In genomic region chr10:133309111-133309719, GRCh38 we compare ENCODE assay signal across 8 cellular contexts. TPM values are rescaled to one million over a fixed set of nuclear protein-coding genes. Genes with fewer than 3 reads are reported as not detected.
DNase-seq lines count a peak whose midpoint lies in the region; ATAC-seq and TF ChIP-seq lines count a peak whose summit lies in the region.

No MANE protein-coding gene starts in this region.

- DNase-seq in A673 (ENCODE audit: low spot score) (peak; percentile 86), NCI-H2227 (lab: John Stamatoyannopoulos, UW; ENCODE audit: unreplicated experiment) (peak; percentile 89), cerebellum (ENCODE audit: low spot score) (peak; percentile 99), kidney glomerular epithelial cell (lab: John Stamatoyannopoulos, UW) (peak; percentile 65)
- peak; percentile 85 for DNase-seq in activated CD4-positive, alpha-beta T cell treated with anti-CD3 and anti-CD28 coated beads for 1 hour
- peak; percentile 93 to 94 for DNase-seq in stimulated activated CD4-positive, alpha-beta T cell treated with anti-CD3 and anti-CD28 coated beads, Interleukin-1b, Interleukin-23, amount 100 ng/mL, for 1 hour (ENCODE audit: low read depth in 2 of 2)

- ATAC-seq in GM18861 (IDR thresholded peaks at IDR 0.05; ENCODE audit: unreplicated experiment) (peak; percentile 59), HG03097 (IDR thresholded peaks at IDR 0.05; ENCODE audit: low FRiP score, unreplicated experiment) (peak; percentile 67)

- BruUV-seq in A673 (replicated peaks; lab: Mats Ljungman, UMichigan) = no TSS peak

- H3K9me3 ChIP-seq in A673 (ENCODE audit: low read depth, low read length, poor library complexity, severe bottlenecking) = no peaks in the 10 kb centered on the region

- no peak for TF ChIP-seq CTCF in A673 (conservative IDR thresholded peaks at IDR 0.05; ENCODE audit: low read depth, low read length)

- H3K27me3 ChIP-seq in A673 (replicated peaks; ENCODE audit: insufficient read depth, low read depth, low read length, poor library complexity) = no peaks in the 10 kb centered on the region

- H3K4me1 ChIP-seq in A673 (ENCODE audit: insufficient read depth, low read length, poor library complexity, severe bottlenecking) = peaks cover 3% of the 10 kb centered on the region

- CTCF ChIA-PET in A673 (lab: Charles Lee) = no interaction called here

- H3K27ac ChIP-seq in A673 (ENCODE audit: low read depth, low read length, poor library complexity, severe bottlenecking) = peak overlapping the region; percentile 95

- POLR2A ChIA-PET in A673 (lab: Charles Lee; ENCODE audit: low non-redundant PET) = no interaction called here

- H3K4me3 ChIP-seq in A673 (ENCODE audit: low read depth, low read length, poor library complexity, severe bottlenecking) = peak overlapping the region; percentile 100

- intact Hi-C loops in A673 (cut with micrococcal nuclease; ENCODE audit: unreplicated experiment) = no loop called here

- H3K36me3 ChIP-seq in A673 (ENCODE audit: insufficient read depth, low read length, poor library complexity, severe bottlenecking) = peaks cover 14% of the 10 kb centered on the region

RNA-seq across cellular contexts. Expression of gene ZNF511, which starts 0.5 kb away (rescaled TPM):
- 51.8 and 61.4 TPM in 2 replicates for total RNA-seq in A673 (2021)
- total RNA-seq in cerebellum = 8.9 TPM

RNA-seq across cellular contexts. Expression of gene TUBGCP2, which starts 0.5 kb away (rescaled TPM):
- total RNA-seq in A673 (2021) (72.7 and 75.1 TPM in 2 replicates), cerebellum (37.8 TPM)

RNA-seq across cellular contexts. Expression of gene CALY, which starts 27.5 kb away (rescaled TPM):
- total RNA-seq in A673 (2021) = 0.57 TPM in 1 of 2 replicates, not detected in the other
- 6.6 TPM for total RNA-seq in cerebellum

RNA-seq across cellular contexts. Expression of gene ADAM8, which starts 32.5 kb away (rescaled TPM):
- total RNA-seq in A673 (2021) (1.0 and 1.2 TPM in 2 replicates), cerebellum (1.6 TPM)

RNA-seq across cellular contexts. Expression of gene PRAP1, which starts 38.0 kb away (rescaled TPM):
- not detected in 2 replicates for total RNA-seq in A673 (2021)
- total RNA-seq in cerebellum = not detected

Comparison
In these comparisons a context has a peak if more than half of its experiments do, and no peak if none do; other contexts are left out.
1. Peak in every context shown above with its lines: DNase-seq, ATAC-seq, H3K4me3 ChIP-seq and H3K27ac ChIP-seq.